22 cellular contexts compared by ENCODE assay signal in the genomic region with DNA sequence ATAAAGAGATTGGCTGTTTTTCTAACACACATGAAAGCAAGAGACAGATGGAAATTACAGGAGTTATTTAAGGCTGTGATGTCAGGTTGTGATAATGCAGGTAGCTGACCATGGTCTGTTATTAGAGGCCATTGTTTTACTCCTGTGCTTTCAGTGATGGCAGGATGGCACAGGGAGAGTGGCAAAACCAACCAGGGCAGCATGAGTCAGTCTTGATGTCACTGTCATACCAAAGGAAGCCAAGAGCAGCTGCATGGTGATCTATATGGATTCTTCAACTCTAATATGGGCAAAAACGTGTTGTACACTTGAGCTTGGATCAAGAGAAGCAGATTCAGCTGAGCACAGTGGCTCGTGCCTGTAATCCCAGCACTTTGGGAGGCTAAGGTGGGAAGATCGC.
DNase-seq lines count a peak whose midpoint lies in the region; ATAC-seq, FAIRE-seq and TF ChIP-seq lines count a peak whose summit lies in the region.
"Had no signal": no experiment of that assay in that cellular context is flagged by ENCODE, and none has a peak within 500 bp of the region (broad histone marks: within the 10 kb centered on the region; RNA-seq: fewer than 3 reads in every experiment).

No MANE protein-coding gene starts in this region.

- 67% methylated on average over 3 of the region's 3 CpGs for WGBS in mammary epithelial cell (ENCODE audit: low coverage, missing lambda C conversion rate)

- peaks cover 3% of the 10 kb centered on the region for H3K9me3 Mint-ChIP-seq in MCF 10A (ENCODE audit: unreplicated experiment)
- peaks cover 2% of the 10 kb centered on the region for H3K9me3 Mint-ChIP-seq in stimulated activated effector memory CD8-positive, alpha-beta T cell treated with anti-CD3 and anti-CD28 coated beads, Interleukin-12 subunit alpha, Interleukin-12 subunit beta, amount 100 ng/mL, for 72 hours
- H3K9me3 Mint-ChIP-seq: activated naive CD4-positive, alpha-beta T cell treated with anti-CD3 and anti-CD28 coated beads, Interleukin-2, amount 50 U/mL, for 24 hours; CD8-positive, alpha-beta memory T cell; HFFc6; stimulated activated naive B cell treated with anti-CD40 and anti-IgM and Interleukin-4, amounts not matched to agents 10 μg/mL and 1 μg/mL and 100 μg/mL, for 72 hours had no signal

- TF ChIP-seq CTCF in MCF 10A (IDR thresholded peaks at IDR 0.05; ENCODE audit: unreplicated experiment) = no peak
- no peak for TF ChIP-seq CTCF in breast epithelium (IDR thresholded peaks at IDR 0.05)
- no peak for TF ChIP-seq CTCF in mammary epithelial cell (conservative IDR thresholded peaks at IDR 0.05 in 1 of 2, IDR thresholded peaks at IDR 0.05 in 1 of 2; ENCODE audit: extremely low read depth in 1 of 2, insufficient read depth in 1 of 2, low read depth in 1 of 2, low read length in 2 of 2)

- peak overlapping the region in 1 of 2 donors; percentile 21 for H3K27ac ChIP-seq in breast epithelium
- no peak overlapping the region for H3K27ac ChIP-seq in mammary epithelial cell (ENCODE audit: insufficient read depth, low read depth, low read length)
- H3K27ac ChIP-seq: lower lobe of right lung, ovary, SJCRH30, transverse colon had no signal

- peaks cover 13% of the 10 kb centered on the region for H3K4me1 Mint-ChIP-seq in MCF 10A (ENCODE audit: insufficient read depth, unreplicated experiment)
- H3K4me1 Mint-ChIP-seq in stimulated activated effector memory CD8-positive, alpha-beta T cell treated with anti-CD3 and anti-CD28 coated beads, Interleukin-12 subunit alpha, Interleukin-12 subunit beta, amount 100 ng/mL, for 72 hours = peaks cover 48% of the 10 kb centered on the region
- H3K4me1 Mint-ChIP-seq: stimulated activated naive B cell treated with anti-CD40 and anti-IgM and Interleukin-4, amounts not matched to agents 10 μg/mL and 1 μg/mL and 100 μg/mL, for 72 hours had no signal

- H4K20me1 ChIP-seq in mammary epithelial cell (ENCODE audit: insufficient read depth, low read length) = no peaks in the 10 kb centered on the region

- peak; percentile 59 for ATAC-seq in stimulated activated effector memory CD8-positive, alpha-beta T cell treated with anti-CD3 and anti-CD28 coated beads, Interleukin-12 subunit alpha, Interleukin-12 subunit beta, amount 100 ng/mL, for 72 hours
- no peak for ATAC-seq in HG03378 (IDR thresholded peaks at IDR 0.05; ENCODE audit: unreplicated experiment)
- ATAC-seq: lower lobe of right lung; right cardiac atrium; stimulated activated naive B cell treated with anti-CD40 and anti-IgM and Interleukin-4, amounts not matched to agents 10 μg/mL and 1 μg/mL and 100 μg/mL, for 72 hours had no signal

- intact Hi-C loops in MCF 10A (cut with micrococcal nuclease) (no loop called here), breast epithelium (cut with DNase I; ENCODE audit: low total_unique reads) (no loop called here), mammary epithelial cell (cut with micrococcal nuclease) (no loop called here)

- H3K9me3 ChIP-seq in breast epithelium (no peaks in the 10 kb centered on the region), mammary epithelial cell (replicated peaks; ENCODE audit: insufficient read depth, low read length) (no peaks in the 10 kb centered on the region)
- H3K9me3 ChIP-seq: lower lobe of right lung, ovary, SJCRH30, transverse colon had no signal

- dilution Hi-C loops in mammary epithelial cell (cut with HindIII; ENCODE audit: low sequenced_read_pairs) = no loop called here

- H2AFZ ChIP-seq in mammary epithelial cell (ENCODE audit: low read depth, low read length) = no peak overlapping the region

- H3K4me3 ChIP-seq in breast epithelium = no peak overlapping the region
- H3K4me3 ChIP-seq in mammary epithelial cell (replicated peaks in 1 of 3; ENCODE audit: insufficient read depth in 1 of 3, low read depth in 2 of 3, low read length in 3 of 3) = no peak overlapping the region
- H3K4me3 ChIP-seq: lower lobe of right lung, ovary, SJCRH30, transverse colon had no signal

- no peaks in the 10 kb centered on the region for H3K4me1 ChIP-seq in breast epithelium
- peaks cover 9% of the 10 kb centered on the region for H3K4me1 ChIP-seq in mammary epithelial cell (ENCODE audit: insufficient read depth, low read length)
- H3K4me1 ChIP-seq: SJCRH30, transverse colon had no signal

- no peaks in the 10 kb centered on the region for H3K36me3 ChIP-seq in breast epithelium
- H3K36me3 ChIP-seq in mammary epithelial cell (ENCODE audit: insufficient read depth, low read length) = peaks cover 4% of the 10 kb centered on the region
- H3K36me3 ChIP-seq: ovary, SJCRH30 had no signal

- POLR2A ChIA-PET in MCF 10A (lab: Yijun Ruan, JAX) = interaction anchor here (0.6 to 0.7 kb wide), 3 partner anchors 12 to 327 kb away, joined by 3 to 4 read pairs (median 3); no protein-coding TSS in a partner anchor

- peaks cover 35% of the 10 kb centered on the region for H3K36me3 Mint-ChIP-seq in MCF 10A (ENCODE audit: insufficient read depth, unreplicated experiment)
- peaks cover 34% of the 10 kb centered on the region for H3K36me3 Mint-ChIP-seq in stimulated activated effector memory CD8-positive, alpha-beta T cell treated with anti-CD3 and anti-CD28 coated beads, Interleukin-12 subunit alpha, Interleukin-12 subunit beta, amount 100 ng/mL, for 72 hours
- H3K36me3 Mint-ChIP-seq: stimulated activated naive B cell treated with anti-CD40 and anti-IgM and Interleukin-4, amounts not matched to agents 10 μg/mL and 1 μg/mL and 100 μg/mL, for 72 hours had no signal

- no peaks in the 10 kb centered on the region for H3K27me3 ChIP-seq in breast epithelium
- H3K27me3 ChIP-seq in mammary epithelial cell (ENCODE audit: insufficient read depth, low read length) = no peaks in the 10 kb centered on the region
- H3K27me3 ChIP-seq: ovary, SJCRH30, transverse colon had no signal

- H3K27ac Mint-ChIP-seq in MCF 10A (ENCODE audit: low read depth, unreplicated experiment) = peak overlapping the region; percentile 93
- no peak overlapping the region for H3K27ac Mint-ChIP-seq in stimulated activated effector memory CD8-positive, alpha-beta T cell treated with anti-CD3 and anti-CD28 coated beads, Interleukin-12 subunit alpha, Interleukin-12 subunit beta, amount 100 ng/mL, for 72 hours
- H3K27ac Mint-ChIP-seq: activated naive CD4-positive, alpha-beta T cell treated with anti-CD3 and anti-CD28 coated beads, Interleukin-2, amount 50 U/mL, for 24 hours; HFFc6; stimulated activated naive B cell treated with anti-CD40 and anti-IgM and Interleukin-4, amounts not matched to agents 10 μg/mL and 1 μg/mL and 100 μg/mL, for 72 hours had no signal

- in situ Hi-C loops in mammary epithelial cell (cut with MboI; ENCODE audit: low sequenced_read_pairs in 2 of 2) = no loop called here

- no peak overlapping the region for H3K4me3 Mint-ChIP-seq in MCF 10A (ENCODE audit: unreplicated experiment)
- H3K4me3 Mint-ChIP-seq in stimulated activated effector memory CD8-positive, alpha-beta T cell treated with anti-CD3 and anti-CD28 coated beads, Interleukin-12 subunit alpha, Interleukin-12 subunit beta, amount 100 ng/mL, for 72 hours = no peak overlapping the region
- H3K4me3 Mint-ChIP-seq: activated naive CD4-positive, alpha-beta T cell treated with anti-CD3 and anti-CD28 coated beads, Interleukin-2, amount 50 U/mL, for 24 hours; CD8-positive, alpha-beta memory T cell; HFFc6; stimulated activated naive B cell treated with anti-CD40 and anti-IgM and Interleukin-4, amounts not matched to agents 10 μg/mL and 1 μg/mL and 100 μg/mL, for 72 hours had no signal

- H3K79me2 ChIP-seq in mammary epithelial cell (ENCODE audit: insufficient read depth, low read length) = no peaks in the 10 kb centered on the region

- DNase-seq in MCF 10A (ENCODE audit: unreplicated experiment) (no peak), breast epithelium (ENCODE audit: low spot score in 2 of 2) (no peak), RCC 7860 (ENCODE audit: low spot score) (peak; percentile 7), mammary epithelial cell (peak; percentile 27), NCI-H1930 (lab: John Stamatoyannopoulos, UW) (no peak), dermis blood vessel endothelial cell (no peak)
- no peak for DNase-seq in stimulated activated effector memory CD8-positive, alpha-beta T cell treated with anti-CD3 and anti-CD28 coated beads, Interleukin-12 subunit alpha, Interleukin-12 subunit beta, amount 100 ng/mL, for 72 hours (ENCODE audit: low spot score in 2 of 2)
- DNase-seq: activated CD4-positive, CD25-positive, alpha-beta regulatory T cell; CD8-positive, alpha-beta memory T cell; HFFc6; KBM-7; lower lobe of right lung; NCI-H1092; NCI-H2081 treated with DMSO at 0.1 percent for 48 hours; NCI-H524 treated with DMSO at 0.1 percent for 48 hours; ovary; right cardiac atrium; SJCRH30; stimulated activated naive B cell treated with anti-CD40 and anti-IgM and Interleukin-4, amounts not matched to agents 10 μg/mL and 1 μg/mL and 100 μg/mL, for 72 hours; transverse colon had no signal

- no peak for TF ChIP-seq POLR2A in breast epithelium (IDR thresholded peaks at IDR 0.05)

- FAIRE-seq in RCC 7860 (lab: Jason Lieb, UNC) = no peak

- H3K27me3 Mint-ChIP-seq in MCF 10A (ENCODE audit: insufficient read depth, unreplicated experiment) = no peaks in the 10 kb centered on the region
- H3K27me3 Mint-ChIP-seq: activated naive CD4-positive, alpha-beta T cell treated with anti-CD3 and anti-CD28 coated beads, Interleukin-2, amount 50 U/mL, for 24 hours; CD8-positive, alpha-beta memory T cell; stimulated activated naive B cell treated with anti-CD40 and anti-IgM and Interleukin-4, amounts not matched to agents 10 μg/mL and 1 μg/mL and 100 μg/mL, for 72 hours had no signal

- no peak overlapping the region for H3K9ac ChIP-seq in mammary epithelial cell (ENCODE audit: insufficient read depth, low read length)

- BruUV-seq in MCF 10A (replicated peaks; lab: Mats Ljungman, UMichigan) (no TSS peak), mammary epithelial cell (replicated peaks; lab: Mats Ljungman, UMichigan) (no TSS peak)

- no peak overlapping the region for H3K4me2 ChIP-seq in mammary epithelial cell (ENCODE audit: insufficient read depth, low read depth, low read length)

- CTCF ChIA-PET in MCF 10A (lab: Yijun Ruan, JAX) (interaction anchor here (0.7 to 1.3 kb wide), 4 partner anchors 22 to 110 kb away, joined by 4 to 5 read pairs (median 4); no protein-coding TSS in a partner anchor), mammary epithelial cell (lab: Charles Lee; ENCODE audit: low non-redundant PET) (no interaction called here)

Comparison
In these comparisons a context has a peak if more than half of its experiments do, and no peak if none do; other contexts are left out.
1. DNase-seq: peak in RCC 7860 (single experiment) and mammary epithelial cell (single experiment); none in MCF 10A (single experiment), breast epithelium (0 of 2), stimulated activated effector memory CD8-positive, alpha-beta T cell treated with anti-CD3 and anti-CD28 coated beads, Interleukin-12 subunit alpha, Interleukin-12 subunit beta, amount 100 ng/mL, for 72 hours (0 of 2), NCI-H1930 (0 of 2) and dermis blood vessel endothelial cell (single experiment).